ENCODE assay signal across 20 cellular contexts in genomic region chr7:21084286-21084685, GRCh38.
"Had no signal": no experiment of that assay in that cellular context is flagged by ENCODE, and none has a peak within 500 bp of the region (broad histone marks: within the 10 kb centered on the region; RNA-seq: fewer than 3 reads in every experiment).

No MANE protein-coding gene starts in this region.

- H3K4me1 ChIP-seq: psoas muscle, spleen, tibial artery, upper lobe of left lung, vagina had no signal

- H3K27me3 Mint-ChIP-seq: dendritic cell treated with granulocyte-macrophage colony-stimulating factor and Interleukin-4, amounts not matched to agents 40 ng/mL and 50 ng/mL, for 4 days; stimulated activated naive CD8-positive, alpha-beta T cell treated with anti-CD3 and anti-CD28 coated beads, Interleukin-15, Interleukin-2, amounts not matched to agents 100 ng/mL and 50 ng/mL, for 24 hours had no signal

- H3K36me3 Mint-ChIP-seq: naive thymus-derived CD8-positive, alpha-beta T cell; stimulated activated memory B cell treated with anti-CD40 and anti-IgM and Interleukin-4, amounts not matched to agents 10 μg/mL and 1 μg/mL and 100 μg/mL, for 72 hours had no signal

- H3K36me3 ChIP-seq: neutrophil, spleen, tibial artery, upper lobe of left lung, vagina had no signal

- H3K27ac Mint-ChIP-seq: dendritic cell treated with granulocyte-macrophage colony-stimulating factor and Interleukin-4, amounts not matched to agents 40 ng/mL and 50 ng/mL, for 4 days; effector memory CD8-positive, alpha-beta T cell; naive thymus-derived CD8-positive, alpha-beta T cell; stimulated activated memory B cell treated with anti-CD40 and anti-IgM and Interleukin-4, amounts not matched to agents 10 μg/mL and 1 μg/mL and 100 μg/mL, for 72 hours; stimulated activated naive CD8-positive, alpha-beta T cell treated with anti-CD3 and anti-CD28 coated beads, Interleukin-15, Interleukin-2, amounts not matched to agents 100 ng/mL and 50 ng/mL, for 24 hours had no signal

- H3K4me1 Mint-ChIP-seq: naive thymus-derived CD8-positive, alpha-beta T cell; stimulated activated memory B cell treated with anti-CD40 and anti-IgM and Interleukin-4, amounts not matched to agents 10 μg/mL and 1 μg/mL and 100 μg/mL, for 72 hours had no signal

- DNase-seq: effector memory CD8-positive, alpha-beta T cell; foreskin melanocyte; head of caudate nucleus; hippocampal formation; kidney glomerular epithelial cell; mammary epithelial cell; naive thymus-derived CD8-positive, alpha-beta T cell; psoas muscle; retina; spleen; stimulated activated CD4-positive, alpha-beta T cell treated with anti-CD3 and anti-CD28 coated beads, Interleukin-15, amount 100 ng/mL, for 24 hours; stimulated activated CD4-positive, alpha-beta T cell treated with anti-CD3 and anti-CD28 coated beads, Interleukin-1b, Interleukin-23, amount 100 ng/mL, for 48 hours; stimulated activated CD4-positive, alpha-beta T cell treated with anti-CD3 and anti-CD28 coated beads, Interleukin-4, amount 100 ng/mL, for 24 hours; tibial artery; upper lobe of left lung had no signal

- H3K27ac ChIP-seq: neutrophil, psoas muscle, spleen, tibial artery, upper lobe of left lung, vagina had no signal

- H3K4me3 ChIP-seq: psoas muscle, spleen, tibial artery, upper lobe of left lung, vagina had no signal

- H3K27me3 ChIP-seq: neutrophil, tibial artery, upper lobe of left lung, vagina had no signal

- H3K4me3 Mint-ChIP-seq: dendritic cell treated with granulocyte-macrophage colony-stimulating factor and Interleukin-4, amounts not matched to agents 40 ng/mL and 50 ng/mL, for 4 days; effector memory CD8-positive, alpha-beta T cell; naive thymus-derived CD8-positive, alpha-beta T cell; stimulated activated memory B cell treated with anti-CD40 and anti-IgM and Interleukin-4, amounts not matched to agents 10 μg/mL and 1 μg/mL and 100 μg/mL, for 72 hours; stimulated activated naive CD8-positive, alpha-beta T cell treated with anti-CD3 and anti-CD28 coated beads, Interleukin-15, Interleukin-2, amounts not matched to agents 100 ng/mL and 50 ng/mL, for 24 hours had no signal

- H3K9me3 Mint-ChIP-seq: dendritic cell treated with granulocyte-macrophage colony-stimulating factor and Interleukin-4, amounts not matched to agents 40 ng/mL and 50 ng/mL, for 4 days; effector memory CD8-positive, alpha-beta T cell; naive thymus-derived CD8-positive, alpha-beta T cell; stimulated activated memory B cell treated with anti-CD40 and anti-IgM and Interleukin-4, amounts not matched to agents 10 μg/mL and 1 μg/mL and 100 μg/mL, for 72 hours; stimulated activated naive CD8-positive, alpha-beta T cell treated with anti-CD3 and anti-CD28 coated beads, Interleukin-15, Interleukin-2, amounts not matched to agents 100 ng/mL and 50 ng/mL, for 24 hours had no signal

- H3K9me3 ChIP-seq: neutrophil, psoas muscle, upper lobe of left lung, vagina had no signal
